In the genomic region with DNA sequence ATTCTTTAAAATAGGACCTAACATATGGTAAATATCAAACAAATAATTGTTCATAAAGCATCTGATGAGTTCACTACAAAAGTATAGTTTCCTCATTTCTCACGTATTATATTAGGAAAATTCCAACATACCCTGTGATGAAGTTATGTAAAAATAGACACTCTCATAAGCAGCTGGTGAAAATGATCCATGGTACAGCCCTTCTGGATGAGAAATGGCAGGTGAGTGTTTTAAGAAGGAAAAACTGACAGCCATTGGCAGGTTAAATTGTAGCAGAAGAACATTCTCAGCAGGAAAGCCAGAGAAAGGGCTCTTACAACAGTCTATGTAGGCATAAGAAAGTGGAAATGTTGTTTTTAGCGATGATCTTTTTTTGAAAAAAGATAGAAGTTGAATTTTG, we compare ENCODE assay signal across 3 cellular contexts.
"Had no signal": no experiment of that assay in that cellular context is flagged by ENCODE, and none has a peak within 500 bp of the region (broad histone marks: within the 10 kb centered on the region; RNA-seq: fewer than 3 reads in every experiment).

No MANE protein-coding gene starts in this region.

- DNase-seq: GDM1, GF-D8 had no signal

- ATAC-seq: GM12878 had no signal

- H3K4me3 ChIP-seq: GM12878 had no signal
